In the genomic region with DNA sequence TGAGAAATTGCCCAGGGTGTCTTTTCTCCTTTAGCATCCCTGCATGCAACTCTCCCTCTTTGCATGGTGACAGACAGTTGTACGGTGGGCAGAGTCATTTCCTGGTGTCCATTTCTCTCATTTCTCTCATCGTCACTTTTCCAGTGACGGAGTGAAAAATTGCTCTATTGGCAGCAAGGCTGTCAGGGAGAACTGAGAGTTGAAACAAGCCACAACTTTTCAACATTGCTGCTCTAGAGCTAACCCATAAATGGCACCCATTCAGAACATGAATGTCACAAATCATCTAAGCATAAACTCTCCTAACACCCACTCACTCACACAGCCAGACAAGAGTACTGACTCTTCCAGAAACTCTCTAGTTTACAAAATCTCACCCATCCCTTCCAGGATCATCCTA, we compare ENCODE assay signal across 22 cellular contexts. TPM values are rescaled to one million over a fixed set of nuclear protein-coding genes. Genes with fewer than 3 reads are reported as not detected.
DNase-seq lines count a peak whose midpoint lies in the region; ATAC-seq, FAIRE-seq and TF ChIP-seq lines count a peak whose summit lies in the region.
"Had no signal": no experiment of that assay in that cellular context is flagged by ENCODE, and none has a peak within 500 bp of the region (broad histone marks: within the 10 kb centered on the region; RNA-seq: fewer than 3 reads in every experiment).

No MANE protein-coding gene starts in this region.

- H2AFZ ChIP-seq in endothelial cell of umbilical vein (ENCODE audit: low read depth, low read length), result no peak overlapping the region
- no peak overlapping the region for H2AFZ ChIP-seq in Karpas-422 (ENCODE audit: low read length)

- H3K4me3 ChIP-seq in AG10803 (ENCODE audit: low read length) (no peak overlapping the region), GM12865 (ENCODE audit: low read depth, low read length) (no peak overlapping the region), endothelial cell of umbilical vein (replicated peaks in 1 of 3; ENCODE audit: insufficient read depth in 1 of 3, low read depth in 1 of 3, low read length in 3 of 3) (no peak overlapping the region), Karpas-422 (ENCODE audit: low read length) (no peak overlapping the region)
- H3K4me3 ChIP-seq: A549, SK-N-MC had no signal

- POLR2A ChIA-PET in endothelial cell of umbilical vein (lab: Charles Lee), result no interaction called here

- no peak overlapping the region for H3K27ac ChIP-seq in endothelial cell of umbilical vein (ENCODE audit: insufficient read depth, low read depth, low read length)
- H3K27ac ChIP-seq in Karpas-422 (ENCODE audit: low read length), result no peak overlapping the region
- H3K27ac ChIP-seq: A549, SK-N-MC had no signal

- H3K27me3 Mint-ChIP-seq in effector memory CD8-positive, alpha-beta T cell, result peaks cover 20 to 23% of the 10 kb centered on the region in 2 donors
- peaks cover 0 to 5% of the 10 kb centered on the region in 2 donors for H3K27me3 Mint-ChIP-seq in natural killer cell (ENCODE audit: low read depth in 2 of 2)

- no peak for TF ChIP-seq CTCF in AG10803 (conservative IDR thresholded peaks at IDR 0.05; ENCODE audit: low read length)
- TF ChIP-seq CTCF in GM12865 (IDR thresholded peaks at IDR 0.05; ENCODE audit: insufficient read depth, low read depth, low read length, missing control alignments), result no peak
- TF ChIP-seq CTCF in endothelial cell of umbilical vein (IDR thresholded peaks at IDR 0.05; ENCODE audit: extremely low read depth in 1 of 2, insufficient read depth in 1 of 2, low read depth in 1 of 2, low read length in 2 of 2), result no peak
- TF ChIP-seq CTCF in natural killer cell (IDR thresholded peaks at IDR 0.05), result no peak

- DNase-seq in AG10803 (ENCODE audit: low read depth) (peak; percentile 5), GM12865 (ENCODE audit: low read depth) (peak; percentile 12), endothelial cell of umbilical vein (ENCODE audit: low read depth, low spot score) (no peak), hepatic stellate cell (ENCODE audit: low spot score) (no peak), Karpas-422 (no peak), natural killer cell (no peak)
- no peak for DNase-seq in effector memory CD8-positive, alpha-beta T cell
- DNase-seq: C1 segment of cervical spinal cord; CD8-positive, alpha-beta memory T cell; NCI-H1694 treated with DMSO at 0.1 percent for 48 hours; NCI-H2107; NCI-H510A; NCI-H748 treated with DMSO at 0.1 percent for 48 hours; NK-92 treated with Interleukin-12 subunit alpha and Interleukin-12 subunit beta, amount 100 ng/mL, for 24 hours; SHP77 had no signal

- H3K36me3 ChIP-seq in endothelial cell of umbilical vein (ENCODE audit: control insufficient read depth in 2 of 2, extremely low read depth in 1 of 2, insufficient read depth in 2 of 2, low read length in 2 of 2), result no peaks in the 10 kb centered on the region
- H3K36me3 ChIP-seq in Karpas-422 (ENCODE audit: insufficient read depth, low read length), result no peaks in the 10 kb centered on the region

- H3K9me3 Mint-ChIP-seq in effector memory CD8-positive, alpha-beta T cell, result peaks cover 1 to 4% of the 10 kb centered on the region in 2 donors
- peaks cover 2 to 3% of the 10 kb centered on the region in 2 donors for H3K9me3 Mint-ChIP-seq in natural killer cell

- intact Hi-C loops in endothelial cell of umbilical vein (cut with micrococcal nuclease) (no loop called here), natural killer cell (cut with micrococcal nuclease) (no loop called here)

- H3K9me1 ChIP-seq in endothelial cell of umbilical vein (replicated peaks; ENCODE audit: control insufficient read depth, extremely low read depth, insufficient read depth, low read length), result no peaks in the 10 kb centered on the region

- no peak overlapping the region for H3K9ac ChIP-seq in endothelial cell of umbilical vein (replicated peaks; ENCODE audit: extremely low read depth, insufficient read depth, low read length)
- H3K9ac ChIP-seq in Karpas-422 (ENCODE audit: low read length), result no peak overlapping the region

- H3K79me2 ChIP-seq in endothelial cell of umbilical vein (ENCODE audit: control insufficient read depth, insufficient read depth, low read length), result no peaks in the 10 kb centered on the region
- H3K79me2 ChIP-seq in Karpas-422 (ENCODE audit: low read length), result no peaks in the 10 kb centered on the region

- no TSS peak for BruUV-seq in endothelial cell of umbilical vein (replicated peaks; lab: Mats Ljungman, UMichigan)

- peaks cover 0 to 3% of the 10 kb centered on the region in 2 donors for H3K4me1 Mint-ChIP-seq in effector memory CD8-positive, alpha-beta T cell (ENCODE audit: low read depth in 2 of 2)
- H3K4me1 Mint-ChIP-seq in natural killer cell, result no peaks in the 10 kb centered on the region

- H3K9me3 ChIP-seq in endothelial cell of umbilical vein (replicated peaks; ENCODE audit: control insufficient read depth, insufficient read depth, low read length), result no peaks in the 10 kb centered on the region
- H3K9me3 ChIP-seq in Karpas-422 (ENCODE audit: low read length), result peaks cover 3% of the 10 kb centered on the region

- H3K4me1 ChIP-seq in endothelial cell of umbilical vein (ENCODE audit: control insufficient read depth, extremely low read depth, insufficient read depth, low read length) (peaks cover 30% of the 10 kb centered on the region), Karpas-422 (ENCODE audit: low read length) (no peaks in the 10 kb centered on the region)
- H3K4me1 ChIP-seq: A549 had no signal

- no peaks in the 10 kb centered on the region for H3K27me3 ChIP-seq in endothelial cell of umbilical vein (ENCODE audit: control insufficient read depth in 2 of 2, insufficient read depth in 2 of 2, low read length in 2 of 2)
- H3K27me3 ChIP-seq in Karpas-422 (ENCODE audit: low read length), result no peaks in the 10 kb centered on the region

- CTCF ChIA-PET in endothelial cell of umbilical vein (lab: Charles Lee), result no interaction called here

- H3K36me3 Mint-ChIP-seq in effector memory CD8-positive, alpha-beta T cell (ENCODE audit: insufficient read depth), result no peaks in the 10 kb centered on the region
- peaks cover 16% of the 10 kb centered on the region for H3K36me3 Mint-ChIP-seq in natural killer cell

- no peak overlapping the region for H3K4me3 Mint-ChIP-seq in effector memory CD8-positive, alpha-beta T cell
- H3K4me3 Mint-ChIP-seq in natural killer cell, result no peak overlapping the region
- H3K4me3 Mint-ChIP-seq: CD8-positive, alpha-beta memory T cell had no signal

- TF ChIP-seq POLR2A in endothelial cell of umbilical vein (IDR thresholded peaks at IDR 0.05; ENCODE audit: low read depth, low read length), result no peak

- no peak for FAIRE-seq in endothelial cell of umbilical vein (lab: Jason Lieb, UNC)
- FAIRE-seq: A549, D721Med, GM19239, H1, RCC 7860 had no signal

- H3K4me2 ChIP-seq in endothelial cell of umbilical vein (ENCODE audit: insufficient read depth, low read length) (peak overlapping the region; percentile 46), Karpas-422 (ENCODE audit: low read depth, low read length, poor library complexity, severe bottlenecking) (no peak overlapping the region)
- H3K4me2 ChIP-seq: A549 had no signal

- dilution Hi-C loops in endothelial cell of umbilical vein (cut with MboI; ENCODE audit: extremely low pct_ligation_motif_present, low sequenced_read_pairs), result no loop called here

- ATAC-seq in HG02870 (IDR thresholded peaks at IDR 0.05; ENCODE audit: unreplicated experiment) (peak; percentile 83), natural killer cell (no peak)
- ATAC-seq in effector memory CD8-positive, alpha-beta T cell (replicated peaks), result no peak
- ATAC-seq: A549 had no signal

- no peak overlapping the region for H3K27ac Mint-ChIP-seq in effector memory CD8-positive, alpha-beta T cell
- H3K27ac Mint-ChIP-seq in natural killer cell, result no peak overlapping the region
- H3K27ac Mint-ChIP-seq: CD8-positive, alpha-beta memory T cell had no signal

- no peaks in the 10 kb centered on the region for H3K9me2 ChIP-seq in Karpas-422 (replicated peaks; ENCODE audit: insufficient read depth, low read length)

- no peaks in the 10 kb centered on the region for H4K20me1 ChIP-seq in endothelial cell of umbilical vein (replicated peaks; ENCODE audit: control insufficient read depth, extremely low read depth, insufficient read depth, low read length)
- no peaks in the 10 kb centered on the region for H4K20me1 ChIP-seq in Karpas-422 (ENCODE audit: insufficient read depth, low read depth, low read length)

TF ChIP-seq in endothelial cell of umbilical vein, 7 proteins besides CTCF, POLR2A, EP300 and RAD21:
- TF ChIP-seq MYC (IDR thresholded peaks at IDR 0.05; ENCODE audit: low read depth, low read length) (no peak), JUN (IDR thresholded peaks at IDR 0.05; ENCODE audit: borderline replicate concordance, insufficient read depth, insufficient read length, low read depth) (no peak), POLR2AphosphoS5 (IDR thresholded peaks at IDR 0.05; ENCODE audit: insufficient read depth, low read depth, low read length) (no peak), GATA2 (IDR thresholded peaks at IDR 0.05; ENCODE audit: insufficient read depth, insufficient read length, low read depth, low read length) (no peak), FOS (IDR thresholded peaks at IDR 0.05; ENCODE audit: borderline replicate concordance, insufficient read depth, low read length) (no peak), EZH2 (IDR thresholded peaks at IDR 0.05; ENCODE audit: borderline replicate concordance, low read depth, low read length, severe bottlenecking) (no peak)
- TF ChIP-seq, protein P1, sequence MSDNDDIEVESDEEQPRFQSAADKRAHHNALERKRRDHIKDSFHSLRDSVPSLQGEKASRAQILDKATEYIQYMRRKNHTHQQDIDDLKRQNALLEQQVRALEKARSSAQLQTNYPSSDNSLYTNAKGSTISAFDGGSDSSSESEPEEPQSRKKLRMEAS (IDR thresholded peaks at IDR 0.05; ENCODE audit: insufficient read depth, insufficient read length), result no peak

RNA-seq across cellular contexts. Expression of a gene that starts 55.7 kb away (rescaled TPM):
- total RNA-seq in endothelial cell of umbilical vein (7.1 and 7.8 TPM in 2 replicates), natural killer cell (10 to 100 TPM in 2 of 3 donors, 1 to 10 TPM in 1; 9.3 to 20.3 (median 16.0) TPM)
- 0.95 and 1.4 TPM in 2 replicates for polyA plus RNA-seq in endothelial cell of umbilical vein
- polyA plus RNA-seq in endothelial cell of umbilical vein (2011; cell fraction: cytosol; rRNA removed), result 1.8 and 2.5 TPM in 2 replicates
- polyA plus RNA-seq in endothelial cell of umbilical vein (2011; cell fraction: nucleus; rRNA removed), result 4.5 and 11.2 TPM in 2 replicates
- 7.8 and 9.3 TPM in 2 replicates for polyA plus RNA-seq in endothelial cell of umbilical vein (2012)
- 1.4 and 1.8 TPM in 2 replicates for polyA minus RNA-seq in endothelial cell of umbilical vein
- polyA minus RNA-seq in endothelial cell of umbilical vein (2011; cell fraction: cytosol; rRNA and poly(A)+ RNA removed), result 1.8 TPM
- 3.8 and 6.3 TPM in 2 replicates for polyA minus RNA-seq in endothelial cell of umbilical vein (2011; cell fraction: nucleus; rRNA and poly(A)+ RNA removed)
- 25.7 and 33.0 TPM in 2 replicates for total RNA-seq in Karpas-422 (2014; rRNA removed; shearing (Covaris generic); ENCODE audit: low replicate concordance)

Comparison
In these comparisons a context has a peak if more than half of its experiments do, and no peak if none do; other contexts are left out.
1. DNase-seq: peak in AG10803 (single experiment) and GM12865 (single experiment); none in endothelial cell of umbilical vein (single experiment), hepatic stellate cell (single experiment), effector memory CD8-positive, alpha-beta T cell (0 of 3), Karpas-422 (single experiment) and natural killer cell (single experiment).